7 cellular contexts compared by ENCODE assay signal in genomic region chr7:143085603-143086002, GRCh38. TPM values are rescaled to one million over a fixed set of nuclear protein-coding genes. Genes with fewer than 3 reads are reported as not detected.
"Had no signal": no experiment of that assay in that cellular context is flagged by ENCODE, and none has a peak within 500 bp of the region (broad histone marks: within the 10 kb centered on the region; RNA-seq: fewer than 3 reads in every experiment).

No MANE protein-coding gene starts in this region.

RNA-seq across cellular contexts. Expression of gene OR6V1, which starts 33.5 kb away (rescaled TPM):
- polyA plus RNA-seq: neural cell, ovary, psoas muscle, right cardiac atrium, sigmoid colon, small intestine, stomach had no signal

RNA-seq across cellular contexts. Expression of gene PIP, which starts 46.3 kb away (rescaled TPM):
- polyA plus RNA-seq: neural cell, ovary, right cardiac atrium, sigmoid colon, small intestine had no signal

RNA-seq across cellular contexts. Expression of gene OR9A2, which starts 58.7 kb away (rescaled TPM):
- polyA plus RNA-seq: neural cell, ovary, psoas muscle, right cardiac atrium, sigmoid colon, small intestine, stomach had no signal
